13 cellular contexts compared by ENCODE assay signal in genomic region chr15:88920186-88920891, GRCh38. TPM values are rescaled to one million over a fixed set of nuclear protein-coding genes. Genes with fewer than 3 reads are reported as not detected.
DNase-seq lines count a peak whose midpoint lies in the region; ATAC-seq and TF ChIP-seq lines count a peak whose summit lies in the region.
"Had no signal": no experiment of that assay in that cellular context is flagged by ENCODE, and none has a peak within 500 bp of the region (broad histone marks: within the 10 kb centered on the region; RNA-seq: fewer than 3 reads in every experiment).

No MANE protein-coding gene starts in this region.

- peak overlapping the region in 6 of 11 experiments; percentile 10 to 62 (median 50); a peak in 9 of 22 replicates for H3K4me2 ChIP-seq in BLaER1 treated with 17β-estradiol and CSF1 and Interleukin-3, amounts not matched to agents 10 nM and 100 nM
- no peak overlapping the region for H3K4me2 ChIP-seq in IMR-90 (ENCODE audit: low read depth, low read length)

- H4K91ac ChIP-seq in IMR-90 (ENCODE audit: insufficient read depth, low read depth, low read length): peak overlapping the region; percentile 77

- CTCF ChIA-PET in IMR-90 (lab: Yijun Ruan, JAX): interaction anchor here (3.4 kb wide), 1 partner anchor 16 kb away, joined by 13 read pairs; no protein-coding TSS in a partner anchor

- peak overlapping the region; percentile 8 to 50; a peak in 3 of 4 replicates for H4K8ac ChIP-seq in IMR-90 (ENCODE audit: low read depth in 2 of 2, low read length in 2 of 2)

- no peaks in the 10 kb centered on the region; a peak in 1 of 4 replicates for H3K79me1 ChIP-seq in IMR-90 (ENCODE audit: low read depth in 1 of 2, low read length in 2 of 2)

- peak overlapping the region; percentile 9 for H3K4ac ChIP-seq in IMR-90 (ENCODE audit: low read depth, low read length)

- dilution Hi-C loops in IMR-90 (cut with HindIII; ENCODE audit: low sequenced_read_pairs, unreplicated experiment): loop anchor here (25.0 kb wide), 1 partner anchor 92 kb away; no protein-coding TSS in a partner anchor

- H3K9me3 ChIP-seq in BLaER1 treated with 17β-estradiol and CSF1 and Interleukin-3, amounts not matched to agents 10 nM and 100 nM (replicated peaks in 1 of 11): peaks cover 0 to 16% (median 0%) of the 10 kb centered on the region in 11 experiments; a peak in 6 of 22 replicates
- H3K9me3 ChIP-seq in IMR-90 (ENCODE audit: control insufficient read depth, insufficient read depth, low read length): no peaks in the 10 kb centered on the region
- H3K9me3 ChIP-seq: upper lobe of left lung had no signal

- no peak for TF ChIP-seq CTCF in IMR-90 (conservative IDR thresholded peaks at IDR 0.05; ENCODE audit: low read depth, low read length)

- peak overlapping the region; percentile 89; the same call in 1 of the 3 replicates for H2BK15ac ChIP-seq in IMR-90 (ENCODE audit: low read depth, low read length)

- H3K36me3 ChIP-seq in BLaER1 treated with 17β-estradiol and CSF1 and Interleukin-3, amounts not matched to agents 10 nM and 100 nM: no peaks in the 10 kb centered on the region
- no peaks in the 10 kb centered on the region for H3K36me3 ChIP-seq in IMR-90 (ENCODE audit: control insufficient read depth, insufficient read depth, low read length)
- H3K36me3 ChIP-seq: upper lobe of left lung had no signal

- peak overlapping the region; percentile 64 for H2BK5ac ChIP-seq in IMR-90 (ENCODE audit: low read depth, low read length, poor library complexity, severe bottlenecking)

- no peak overlapping the region for H3K9ac ChIP-seq in BLaER1 treated with 17β-estradiol and CSF1 and Interleukin-3, amounts not matched to agents 10 nM and 100 nM
- H3K9ac ChIP-seq in IMR-90 (ENCODE audit: low read depth, low read length): no peak overlapping the region

- intact Hi-C loops in IMR-90 (cut with micrococcal nuclease): no loop called here

- H2AK9ac ChIP-seq in IMR-90 (replicated peaks; ENCODE audit: low read depth, low read length, poor library complexity): peak overlapping the region; percentile 59

- in situ Hi-C loops in IMR-90 (cut with MboI; ENCODE audit: low sequenced_read_pairs): no loop called here

- peaks cover 10% of the 10 kb centered on the region for H3K9me1 ChIP-seq in IMR-90 (ENCODE audit: insufficient read depth, low read length)

- H3K4me1 ChIP-seq in BLaER1 treated with 17β-estradiol and CSF1 and Interleukin-3, amounts not matched to agents 10 nM and 100 nM: peaks cover 0 to 37% (median 26%) of the 10 kb centered on the region in 10 experiments; a peak in 14 of 20 replicates
- peaks cover 8% of the 10 kb centered on the region for H3K4me1 ChIP-seq in IMR-90 (ENCODE audit: control insufficient read depth, insufficient read depth, low read length)

- H2BK120ac ChIP-seq in IMR-90 (ENCODE audit: low read depth, low read length): peak overlapping the region; percentile 42

- H3K18ac ChIP-seq in IMR-90 (ENCODE audit: low read depth, low read length): peak overlapping the region; percentile 50; the same call in 1 of the 2 replicates

- peak; percentile 33 for ATAC-seq in IMR-90 (ENCODE audit: low read depth)
- ATAC-seq: CD8-positive, alpha-beta T cell had no signal

- no peak for TF ChIP-seq POLR2A in IMR-90 (IDR thresholded peaks at IDR 0.05; ENCODE audit: low read depth, low read length)

- H3K4me3 ChIP-seq in BLaER1 treated with 17β-estradiol and CSF1 and Interleukin-3, amounts not matched to agents 10 nM and 100 nM: no peak overlapping the region
- H3K4me3 ChIP-seq in IMR-90 (ENCODE audit: insufficient read depth, low read depth, low read length): no peak overlapping the region
- H3K4me3 ChIP-seq: upper lobe of left lung had no signal

- POLR2A ChIA-PET in IMR-90 (lab: Charles Lee; ENCODE audit: unreplicated experiment): interaction anchor here (0.5 kb wide), 1 partner anchor 59 kb away, joined by 5 read pairs; no protein-coding TSS in a partner anchor

- peak; percentile 77 for DNase-seq in IMR-90
- DNase-seq in amniotic epithelial cell (ENCODE audit: low read depth): peak; percentile 63
- DNase-seq in kidney glomerular epithelial cell (lab: John Stamatoyannopoulos, UW): peak; percentile 65
- DNase-seq in AG08396 (ENCODE audit: low spot score): no peak
- DNase-seq in GM03348 (ENCODE audit: low spot score): no peak
- DNase-seq in D341Med (ENCODE audit: low spot score): no peak
- DNase-seq in stimulated activated CD4-positive, alpha-beta T cell treated with anti-CD3 and anti-CD28 coated beads, Interleukin-4, amount 100 ng/mL, for 24 hours: no peak
- DNase-seq: activated CD8-positive, alpha-beta memory T cell treated with anti-CD3 and anti-CD28 coated beads for 24 hours; anterior cingulate cortex; CD8-positive, alpha-beta T cell; NCI-H524; upper lobe of left lung had no signal

- peaks cover 0 to 12% (median 0%) of the 10 kb centered on the region in 11 experiments; a peak in 2 of 22 replicates for H3K27me3 ChIP-seq in BLaER1 treated with 17β-estradiol and CSF1 and Interleukin-3, amounts not matched to agents 10 nM and 100 nM
- H3K27me3 ChIP-seq in IMR-90 (ENCODE audit: control insufficient read depth, insufficient read depth, low read length): no peaks in the 10 kb centered on the region
- H3K27me3 ChIP-seq: upper lobe of left lung had no signal

- H4K20me1 ChIP-seq in BLaER1 treated with 17β-estradiol and CSF1 and Interleukin-3, amounts not matched to agents 10 nM and 100 nM: no peaks in the 10 kb centered on the region; a peak in 1 of 22 replicates
- no peaks in the 10 kb centered on the region for H4K20me1 ChIP-seq in IMR-90 (ENCODE audit: insufficient read depth, low read length)

- 29% methylated on average over 2 of the region's 9 CpGs; no CpG with 5 or more reads in 1 of the 2 experiments for WGBS in IMR-90 (ENCODE audit: extremely low coverage in 2 of 2, insufficient read length in 1 of 2), 2 experiments

- H3K14ac ChIP-seq in IMR-90 (replicated peaks; ENCODE audit: low read depth, low read length): 0 out of 2 replicates have a peak overlapping the region, but pooled peaks have one; percentile 25

- 0 out of 2 replicates have a peak overlapping the region, but pooled peaks have one; percentile 22 for H3K56ac ChIP-seq in IMR-90 (ENCODE audit: extremely low read depth, insufficient read depth, low read length)

- no peak overlapping the region for H3K23ac ChIP-seq in IMR-90 (ENCODE audit: low read depth, low read length)

- TF ChIP-seq RAD21 in IMR-90 (IDR thresholded peaks at IDR 0.05; ENCODE audit: low read length): no peak

- H2BK20ac ChIP-seq in IMR-90 (ENCODE audit: low read depth, low read length): peak overlapping the region; percentile 18; the same call in 1 of the 2 replicates

- H2AK5ac ChIP-seq in IMR-90 (ENCODE audit: low read depth, low read length): peak overlapping the region; percentile 52; the same call in 1 of the 2 replicates

- H4K5ac ChIP-seq in IMR-90 (ENCODE audit: low read depth, low read length): peak overlapping the region; percentile 23; the same call in 1 of the 2 replicates

- H3K27ac ChIP-seq in BLaER1 treated with 17β-estradiol and CSF1 and Interleukin-3, amounts not matched to agents 10 nM and 100 nM: 0 out of 22 replicates have a peak overlapping the region, but pooled peaks of 3 of the 11 experiments have one; percentile 3 to 62 (median 9)
- 0 out of 2 replicates have a peak overlapping the region, but pooled peaks have one; percentile 9 for H3K27ac ChIP-seq in IMR-90 (ENCODE audit: insufficient read depth, low read length)
- H3K27ac ChIP-seq: upper lobe of left lung had no signal

- H2AFZ ChIP-seq in IMR-90 (replicated peaks; ENCODE audit: low read length, poor library complexity): peak overlapping the region; percentile 70

- no TSS peak for BruUV-seq in IMR-90 (replicated peaks; lab: Mats Ljungman, UMichigan)

TF ChIP-seq in IMR-90, 13 proteins besides CTCF, POLR2A, EP300 and RAD21:
- TF ChIP-seq RCOR1 (IDR thresholded peaks at IDR 0.05; ENCODE audit: insufficient replicate concordance, low read length) (no peak), USF2 (IDR thresholded peaks at IDR 0.05; ENCODE audit: low read depth, low read length) (no peak), MAFK (IDR thresholded peaks at IDR 0.05; ENCODE audit: low read depth, low read length) (0 out of 2 replicates have a peak, but pooled peaks have one; percentile 19), CHD1 (IDR thresholded peaks at IDR 0.05; ENCODE audit: low read depth, low read length) (no peak), MAZ (IDR thresholded peaks at IDR 0.05; ENCODE audit: borderline replicate concordance, low read depth, low read length) (peak; percentile 84; the same call in 1 of the 2 replicates), MXI1 (IDR thresholded peaks at IDR 0.05; ENCODE audit: borderline replicate concordance, low read depth, low read length) (no peak), NFE2L2 (IDR thresholded peaks at IDR 0.05; ENCODE audit: low read depth, low read length) (peak; percentile 58; the same call in 1 of the 2 replicates), ELK1 (IDR thresholded peaks at IDR 0.05; ENCODE audit: borderline replicate concordance, low read depth, low read length) (no peak), RFX5 (IDR thresholded peaks at IDR 0.05; ENCODE audit: low read depth, low read length) (no peak), SMC3 (IDR thresholded peaks at IDR 0.05; ENCODE audit: low read depth, low read length) (no peak)
TF ChIP-seq in IMR-90: peak in this region for 3.

RNA-seq across cellular contexts. Expression of gene MFGE8, which starts 7.2 kb away (rescaled TPM):
- total RNA-seq in IMR-90 (2012; rRNA removed): 201 and 232 TPM in 2 replicates
- 1,813 and 1,912 TPM in 2 replicates for polyA plus RNA-seq in IMR-90 (2012; rRNA removed)
- 1,025 and 2,261 TPM in 2 replicates for polyA plus RNA-seq in IMR-90 (2012; cell fraction: cytosol; rRNA removed)
- polyA plus RNA-seq in IMR-90 (2012; cell fraction: nucleus; rRNA removed; ENCODE audit: low replicate concordance): 2,334 and 3,578 TPM in 2 replicates

RNA-seq across cellular contexts. Expression of gene HAPLN3, which starts 25.0 kb away (rescaled TPM):
- total RNA-seq in IMR-90 (2012; rRNA removed): 4.4 and 5.9 TPM in 2 replicates
- 28.6 and 30.8 TPM in 2 replicates for polyA plus RNA-seq in IMR-90 (2012; rRNA removed)
- polyA plus RNA-seq in IMR-90 (2012; cell fraction: cytosol; rRNA removed): 22.4 and 24.0 TPM in 2 replicates
- polyA plus RNA-seq in IMR-90 (2012; cell fraction: nucleus; rRNA removed; ENCODE audit: low replicate concordance): 247 and 404 TPM in 2 replicates

Comparison
In these comparisons a context has a peak if more than half of its experiments do, and no peak if none do; other contexts are left out.
1. DNase-seq: peak in IMR-90 (single experiment), amniotic epithelial cell (single experiment) and kidney glomerular epithelial cell (single experiment); none in AG08396 (single experiment), GM03348 (single experiment), D341Med (single experiment) and stimulated activated CD4-positive, alpha-beta T cell treated with anti-CD3 and anti-CD28 coated beads, Interleukin-4, amount 100 ng/mL, for 24 hours (single experiment).